10 cellular contexts compared by ENCODE assay signal in genomic region chr10:110725809-110726641, GRCh38.
DNase-seq lines count a peak whose midpoint lies in the region; ATAC-seq and TF ChIP-seq lines count a peak whose summit lies in the region.
"Had no signal": no experiment of that assay in that cellular context is flagged by ENCODE, and none has a peak within 500 bp of the region (broad histone marks: within the 10 kb centered on the region; RNA-seq: fewer than 3 reads in every experiment).

No MANE protein-coding gene starts in this region.

- no peak overlapping the region for H4K8ac ChIP-seq in IMR-90 (ENCODE audit: low read depth in 2 of 2, low read length in 2 of 2)

- H3K4me1 ChIP-seq in CD4-positive, CD25-positive, alpha-beta regulatory T cell (ENCODE audit: control insufficient read depth, insufficient read depth, low read length, poor library complexity, severe bottlenecking): peaks cover 27% of the 10 kb centered on the region
- H3K4me1 ChIP-seq in IMR-90 (ENCODE audit: control insufficient read depth, insufficient read depth, low read length) (peaks cover 1% of the 10 kb centered on the region; the same call in 1 of the 2 replicates), body of pancreas (no peaks in the 10 kb centered on the region), right lobe of liver (peaks cover 0 to 28% (median 0%) of the 10 kb centered on the region in 4 donors)

- no peak overlapping the region for H2BK20ac ChIP-seq in IMR-90 (ENCODE audit: low read depth, low read length)

- peak overlapping the region; percentile 34 for H2AK9ac ChIP-seq in IMR-90 (replicated peaks; ENCODE audit: low read depth, low read length, poor library complexity)

- H3K9me3 ChIP-seq in CD4-positive, CD25-positive, alpha-beta regulatory T cell (ENCODE audit: control insufficient read depth in 2 of 2, low read length in 2 of 2): no peaks in the 10 kb centered on the region
- peaks cover 5% of the 10 kb centered on the region; the same call in 1 of the 2 replicates for H3K9me3 ChIP-seq in IMR-90 (ENCODE audit: control insufficient read depth, insufficient read depth, low read length)
- no peaks in the 10 kb centered on the region for H3K9me3 ChIP-seq in body of pancreas
- no peaks in the 10 kb centered on the region for H3K9me3 ChIP-seq in right lobe of liver

- no peak overlapping the region for H3K4me3 ChIP-seq in CD4-positive, CD25-positive, alpha-beta regulatory T cell (ENCODE audit: low read depth, low read length)
- H3K4me3 ChIP-seq in IMR-90 (ENCODE audit: insufficient read depth, low read depth, low read length): no peak overlapping the region
- no peak overlapping the region for H3K4me3 ChIP-seq in body of pancreas
- no peak overlapping the region for H3K4me3 ChIP-seq in right lobe of liver

- BruUV-seq in IMR-90 (replicated peaks; lab: Mats Ljungman, UMichigan): no TSS peak

- H3K4me2 ChIP-seq in IMR-90 (ENCODE audit: low read depth, low read length): no peak overlapping the region

- no peak overlapping the region for H3K14ac ChIP-seq in IMR-90 (replicated peaks; ENCODE audit: low read depth, low read length)

- intact Hi-C loops in IMR-90 (cut with micrococcal nuclease): no loop called here
- intact Hi-C loops in body of pancreas (cut with DNase I): no loop called here
- intact Hi-C loops in right lobe of liver (cut with DNase I): no loop called here
- intact Hi-C loops in posterior vena cava (cut with DNase I): no loop called here

- no peak overlapping the region for H2AK5ac ChIP-seq in IMR-90 (ENCODE audit: low read depth, low read length)

- no peak overlapping the region for H3K9ac ChIP-seq in IMR-90 (ENCODE audit: low read depth, low read length)
- H3K9ac ChIP-seq: parathyroid adenoma had no signal

- H3K27me3 ChIP-seq in CD4-positive, CD25-positive, alpha-beta regulatory T cell (ENCODE audit: control insufficient read depth, insufficient read depth, low read length): no peaks in the 10 kb centered on the region
- H3K27me3 ChIP-seq in IMR-90 (ENCODE audit: control insufficient read depth, insufficient read depth, low read length) (peaks cover 13% of the 10 kb centered on the region), body of pancreas (no peaks in the 10 kb centered on the region), right lobe of liver (no peaks in the 10 kb centered on the region)

- H2BK5ac ChIP-seq in IMR-90 (ENCODE audit: low read depth, low read length, poor library complexity, severe bottlenecking): no peak overlapping the region

- 40% methylated on average over 1 of the region's 10 CpGs; no CpG with 5 or more reads in 1 of the 2 experiments for WGBS in IMR-90 (ENCODE audit: extremely low coverage in 2 of 2, insufficient read length in 1 of 2), 2 experiments
- 68 to 70% methylated on average over 8 to 10 of the region's 10 CpGs for WGBS in body of pancreas, 2 donors
- WGBS in right lobe of liver (ENCODE audit: insufficient coverage, low coverage, low lambda C conversion rate, missing lambda C conversion rate): 59% methylated on average over 5 of the region's 10 CpGs

- H3K27ac ChIP-seq in CD4-positive, CD25-positive, alpha-beta regulatory T cell (ENCODE audit: insufficient read depth, low read length, poor library complexity, severe bottlenecking): no peak overlapping the region
- no peak overlapping the region for H3K27ac ChIP-seq in IMR-90 (ENCODE audit: insufficient read depth, low read length)
- no peak overlapping the region for H3K27ac ChIP-seq in body of pancreas
- H3K27ac ChIP-seq in right lobe of liver: peak overlapping the region in 1 of 3 donors; percentile 44
- H3K27ac ChIP-seq: parathyroid adenoma had no signal

- H3K9me3 Mint-ChIP-seq in CD4-positive, CD25-positive, alpha-beta regulatory T cell: peaks cover 0 to 1% (median 0%) of the 10 kb centered on the region in 7 donors

- H2AFZ ChIP-seq in IMR-90 (replicated peaks; ENCODE audit: low read length, poor library complexity): peak overlapping the region; percentile 70
- H2AFZ ChIP-seq: parathyroid adenoma had no signal

- H2BK15ac ChIP-seq in IMR-90 (ENCODE audit: low read depth, low read length): no peak overlapping the region

- no peak overlapping the region for H3K18ac ChIP-seq in IMR-90 (ENCODE audit: low read depth, low read length)

- no peak overlapping the region for H3K4ac ChIP-seq in IMR-90 (ENCODE audit: low read depth, low read length)

- peaks cover 6% of the 10 kb centered on the region; the same call in 1 of the 2 replicates for H3K9me1 ChIP-seq in IMR-90 (ENCODE audit: insufficient read depth, low read length)

- TF ChIP-seq POLR2A in IMR-90 (IDR thresholded peaks at IDR 0.05; ENCODE audit: low read depth, low read length): no peak
- no peak for TF ChIP-seq POLR2A in body of pancreas (IDR thresholded peaks at IDR 0.05)
- TF ChIP-seq POLR2A in right lobe of liver (IDR thresholded peaks at IDR 0.05): no peak
- TF ChIP-seq POLR2A in GM18505 (IDR thresholded peaks at IDR 0.05; ENCODE audit: borderline replicate concordance, extremely low read depth, insufficient read depth, insufficient read length): no peak

- CTCF ChIA-PET in IMR-90 (lab: Yijun Ruan, JAX): no interaction called here

- ATAC-seq in CD4-positive, CD25-positive, alpha-beta regulatory T cell (ENCODE audit: low read depth in 2 of 2): no peak
- ATAC-seq in IMR-90 (ENCODE audit: low read depth) (peak; percentile 62), body of pancreas (peak; percentile 30), right lobe of liver (peak; percentile 24 to 76 (median 70)), GM18907 (IDR thresholded peaks at IDR 0.05; ENCODE audit: unreplicated experiment) (no peak), GM18505 (IDR thresholded peaks at IDR 0.05; ENCODE audit: unreplicated experiment) (no peak)

- dilution Hi-C loops in IMR-90 (cut with HindIII; ENCODE audit: low sequenced_read_pairs, unreplicated experiment): no loop called here

- H3K36me3 Mint-ChIP-seq in CD4-positive, CD25-positive, alpha-beta regulatory T cell: no peaks in the 10 kb centered on the region
- H3K36me3 Mint-ChIP-seq: CD14-positive monocyte had no signal

- H4K5ac ChIP-seq in IMR-90 (ENCODE audit: low read depth, low read length): no peak overlapping the region

- H3K36me3 ChIP-seq in CD4-positive, CD25-positive, alpha-beta regulatory T cell (ENCODE audit: control insufficient read depth, insufficient read depth, low read length): no peaks in the 10 kb centered on the region
- H3K36me3 ChIP-seq in IMR-90 (ENCODE audit: control insufficient read depth, insufficient read depth, low read length) (no peaks in the 10 kb centered on the region), body of pancreas (replicated peaks in 1 of 2; ENCODE audit: insufficient read depth in 1 of 2, low read depth in 2 of 2) (no peaks in the 10 kb centered on the region), right lobe of liver (no peaks in the 10 kb centered on the region)

- H4K20me1 ChIP-seq in IMR-90 (ENCODE audit: insufficient read depth, low read length): no peaks in the 10 kb centered on the region

- in situ Hi-C loops in IMR-90 (cut with MboI; ENCODE audit: low sequenced_read_pairs): no loop called here

- H3K27ac Mint-ChIP-seq in CD4-positive, CD25-positive, alpha-beta regulatory T cell: peak overlapping the region; percentile 66 to 91 (median 76)

- TF ChIP-seq RAD21 in IMR-90 (IDR thresholded peaks at IDR 0.05; ENCODE audit: low read length): no peak

- no peak overlapping the region for H4K91ac ChIP-seq in IMR-90 (ENCODE audit: insufficient read depth, low read depth, low read length)

- POLR2A ChIA-PET in IMR-90 (lab: Charles Lee; ENCODE audit: unreplicated experiment): no interaction called here

- TF ChIP-seq CTCF in IMR-90 (conservative IDR thresholded peaks at IDR 0.05; ENCODE audit: low read depth, low read length) (no peak), body of pancreas (IDR thresholded peaks at IDR 0.05) (no peak), right lobe of liver (IDR thresholded peaks at IDR 0.05) (no peak)

- H3K79me1 ChIP-seq in IMR-90 (ENCODE audit: low read depth in 1 of 2, low read length in 2 of 2): no peaks in the 10 kb centered on the region

- H3K56ac ChIP-seq in IMR-90 (ENCODE audit: extremely low read depth, insufficient read depth, low read length): no peak overlapping the region

- H3K4me3 Mint-ChIP-seq in CD4-positive, CD25-positive, alpha-beta regulatory T cell: no peak overlapping the region
- H3K4me3 Mint-ChIP-seq: CD14-positive monocyte had no signal

- H3K27me3 Mint-ChIP-seq in CD4-positive, CD25-positive, alpha-beta regulatory T cell: no peaks in the 10 kb centered on the region

- H3K4me1 Mint-ChIP-seq in CD4-positive, CD25-positive, alpha-beta regulatory T cell: peaks cover 0 to 35% (median 31%) of the 10 kb centered on the region in 4 donors

- no peak overlapping the region for H3K23ac ChIP-seq in IMR-90 (ENCODE audit: low read depth, low read length)

- no peak overlapping the region for H2BK120ac ChIP-seq in IMR-90 (ENCODE audit: low read depth, low read length)

- no peak for DNase-seq in CD4-positive, CD25-positive, alpha-beta regulatory T cell
- DNase-seq in IMR-90 (peak; percentile 37), body of pancreas (no peak), right lobe of liver (peak in 2 of 3 donors; percentile 29 to 78), AG08396 (ENCODE audit: low spot score) (no peak), posterior vena cava (ENCODE audit: low spot score) (no peak)

TF ChIP-seq in IMR-90, 13 proteins besides CTCF, POLR2A, EP300 and RAD21:
- TF ChIP-seq CEBPB (IDR thresholded peaks at IDR 0.05; ENCODE audit: low read depth, low read length): peak; percentile 87
- no peak for TF ChIP-seq ELK1 (IDR thresholded peaks at IDR 0.05; ENCODE audit: borderline replicate concordance, low read depth, low read length)

Comparison
In these comparisons a context has a peak if more than half of its experiments do, and no peak if none do; other contexts are left out.
1. ATAC-seq: peak in IMR-90 (single experiment), body of pancreas (single experiment) and right lobe of liver (4 of 4); none in CD4-positive, CD25-positive, alpha-beta regulatory T cell (0 of 2), GM18907 (single experiment) and GM18505 (single experiment).
2. DNase-seq: peak in IMR-90 (single experiment) and right lobe of liver (2 of 3); none in CD4-positive, CD25-positive, alpha-beta regulatory T cell (0 of 3), body of pancreas (0 of 4), AG08396 (single experiment) and posterior vena cava (single experiment).